In the genomic region with DNA sequence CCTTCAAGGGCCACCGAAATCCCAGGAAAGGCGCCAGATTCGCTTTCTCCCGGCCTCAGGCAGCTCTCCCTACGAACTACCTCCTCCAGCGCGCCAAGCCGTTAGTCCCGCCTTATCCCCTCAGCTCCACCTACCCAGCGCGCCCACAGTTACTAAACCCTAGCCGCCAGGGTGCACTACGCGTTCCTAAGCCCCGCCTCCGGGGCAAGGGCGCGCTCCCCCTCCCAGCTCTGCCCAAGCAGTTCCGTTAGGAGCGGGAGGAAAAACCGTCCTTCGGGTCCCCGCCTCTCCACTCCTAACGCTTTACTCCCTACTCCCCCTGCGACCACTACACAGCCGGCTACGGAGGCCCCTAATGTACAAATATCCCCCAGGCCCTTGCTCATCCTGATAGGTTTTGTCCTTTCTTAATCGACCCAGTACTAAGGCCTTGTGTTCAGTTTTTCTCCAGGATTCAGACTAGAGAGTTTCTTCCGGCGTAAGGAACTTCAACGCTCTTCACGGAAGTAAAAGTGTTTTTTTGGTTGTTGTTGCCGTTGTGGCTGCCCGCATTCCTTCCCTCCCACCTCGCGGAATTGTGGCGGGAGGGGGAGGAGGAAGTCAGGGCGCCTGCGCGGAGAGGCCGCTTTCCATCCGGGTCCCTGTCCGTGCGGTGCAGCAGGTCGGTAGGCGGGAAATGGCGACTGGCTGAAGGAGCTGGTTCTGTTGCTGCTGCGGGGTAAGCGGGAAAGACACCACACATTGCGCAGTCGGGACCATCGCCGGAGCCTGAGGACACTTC, we compare ENCODE assay signal across 8 cellular contexts. TPM values are rescaled to one million over a fixed set of nuclear protein-coding genes. Genes with fewer than 3 reads are reported as not detected.
A peak's percentile ranks its signal among the peaks of the same experiment; 100 is the strongest.
DNase-seq lines count a peak whose midpoint lies in the region; ATAC-seq, FAIRE-seq and TF ChIP-seq lines count a peak whose summit lies in the region.

A gene (plus strand): TSS at position 655 of the 781 bp plus-strand sequence. CDS start 31,386 bp downstream, outside the sequence.

- H3K4me3 ChIP-seq in psoas muscle: peak within 1 kb of the TSS; percentile 87

- no peaks in the 10 kb centered on the region for H3K27me3 ChIP-seq in psoas muscle (ENCODE audit: insufficient read depth in 3 of 3, low read length in 2 of 3)

- peak; percentile 82 for ATAC-seq in GM18499 (IDR thresholded peaks at IDR 0.05; ENCODE audit: insufficient read depth, unreplicated experiment)
- peak; percentile 88 for ATAC-seq in HG02943 (IDR thresholded peaks at IDR 0.05; ENCODE audit: low read depth, unreplicated experiment)
- peak; percentile 98 for ATAC-seq in left ventricle myocardium superior
- peak; percentile 97 to 99 (median 98) for ATAC-seq in psoas muscle

- intact Hi-C loops in left ventricle myocardium superior (cut with micrococcal nuclease) (no loop called here), psoas muscle (cut with DNase I) (loop anchor here (5.0 kb wide), 3 partner anchors 110 to 140 kb away; a partner anchor contains a TSS)

- peak; percentile 23 for TF ChIP-seq CTCF in psoas muscle (IDR thresholded peaks at IDR 0.05)

- H3K9me3 ChIP-seq in psoas muscle: no peaks in the 10 kb centered on the region

- no peaks in the 10 kb centered on the region for H3K36me3 ChIP-seq in psoas muscle (ENCODE audit: insufficient read depth in 1 of 2, low read depth in 1 of 2)

- H3K27ac ChIP-seq in angular gyrus (ENCODE audit: low read depth, low read length): peak within 1 kb of the TSS; percentile 100
- peak within 1 kb of the TSS; percentile 91 for H3K27ac ChIP-seq in psoas muscle

- H3K4me1 ChIP-seq in psoas muscle: peaks cover 18% of the 10 kb centered on the region

- peak; percentile 87 to 94 for DNase-seq in NCI-H187 (lab: John Stamatoyannopoulos, UW)
- peak; percentile 85 to 96 (median 92) for DNase-seq in T-helper 2 cell
- peak; percentile 98 for DNase-seq in left ventricle myocardium superior
- peak; percentile 98 to 99 for DNase-seq in psoas muscle
- DNase-seq in urothelium cell line (ENCODE audit: low spot score): peak; percentile 96

- FAIRE-seq in urothelium cell line (lab: Jason Lieb, UNC): peak; percentile 20

- 0 to 1% (median 1%) methylated on average over 49 to 53 of the region's 53 CpGs for WGBS in psoas muscle, 3 donors

RNA-seq across cellular contexts. Expression of the gene that starts here (rescaled TPM):
- total RNA-seq in left ventricle myocardium superior (17.2 TPM), psoas muscle (10 to 100 TPM; 12.1 to 18.1 (median 17.2) TPM)
- 10 to 100 TPM in 1 of 3 donors, 1 to 10 TPM in 2; 3.2 to 10.8 (median 5.1) TPM for polyA plus RNA-seq in psoas muscle

Comparison
In these comparisons a context has a peak if more than half of its experiments do, and no peak if none do; other contexts are left out.
1. Peak in every context shown above with its lines: DNase-seq, ATAC-seq, H3K4me3 ChIP-seq and H3K27ac ChIP-seq.